Comparison of ENCODE assay signal across 8 cellular contexts in the genomic region with DNA sequence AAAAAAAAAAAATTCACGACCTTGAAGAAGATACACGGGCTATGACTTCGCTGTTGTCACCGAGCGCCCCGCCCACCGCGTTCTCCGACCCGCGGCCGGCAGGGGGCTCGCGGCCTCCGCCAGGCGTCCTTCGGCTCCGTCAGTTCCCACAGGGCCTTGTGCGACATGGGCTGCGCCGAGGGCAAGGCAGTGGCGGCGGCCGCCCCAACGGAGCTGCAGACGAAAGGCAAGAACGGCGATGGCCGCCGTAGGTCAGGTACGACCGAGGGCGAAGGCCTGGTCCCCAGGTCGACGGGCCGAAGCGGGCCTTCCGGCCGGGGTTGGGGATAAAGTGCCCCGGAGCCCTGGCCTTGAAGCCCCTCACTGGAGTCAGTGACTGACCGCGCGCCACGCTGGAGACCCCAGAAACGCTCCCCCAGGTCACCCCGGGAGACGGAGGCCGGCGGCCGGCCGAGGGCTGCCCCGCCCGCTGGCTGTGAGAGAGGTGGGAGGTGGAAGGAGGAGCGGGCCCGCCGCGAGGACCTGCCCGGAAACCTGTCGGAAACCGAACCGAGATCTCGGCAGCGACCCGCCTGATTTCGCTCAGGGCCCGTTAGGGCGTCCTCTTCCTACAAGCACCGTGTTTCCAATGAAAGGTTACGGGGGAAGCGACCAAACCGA. TPM values are rescaled to one million over a fixed set of nuclear protein-coding genes. Genes with fewer than 3 reads are reported as not detected.
DNase-seq lines count a peak whose midpoint lies in the region; ATAC-seq and TF ChIP-seq lines count a peak whose summit lies in the region.

TSS of gene TXNRD1 (plus strand) at position 142 of the 660 bp plus-strand sequence. CDS start at position 166, 24 bp downstream.

- no peaks in the 10 kb centered on the region for H3F3A ChIP-seq in DOHH2 (ENCODE audit: control insufficient read depth, insufficient read depth)

- H4K20me1 ChIP-seq in DOHH2 (ENCODE audit: control insufficient read depth, insufficient read depth, low read depth, low read length), result no peaks in the 10 kb centered on the region

- peaks cover 5% of the 10 kb centered on the region; the same call in 1 of the 2 replicates for H3K4me1 ChIP-seq in DOHH2 (ENCODE audit: control insufficient read depth, low read length)
- peaks cover 0 to 3% (median 0%) of the 10 kb centered on the region in 4 donors for H3K4me1 ChIP-seq in right lobe of liver

- H3K9me3 ChIP-seq in DOHH2 (ENCODE audit: control insufficient read depth, insufficient read depth, low read length) (no peaks in the 10 kb centered on the region), right lobe of liver (no peaks in the 10 kb centered on the region)

- WGBS in right lobe of liver (ENCODE audit: insufficient coverage, low coverage, low lambda C conversion rate, missing lambda C conversion rate), result 3% methylated on average over 28 of the region's 71 CpGs

- H3K36me3 ChIP-seq in DOHH2 (ENCODE audit: control insufficient read depth, low read length) (no peaks in the 10 kb centered on the region), right lobe of liver (no peaks in the 10 kb centered on the region)

- no peak for TF ChIP-seq POLR2A in right lobe of liver (IDR thresholded peaks at IDR 0.05)

- peak; percentile 62 for DNase-seq in LHCN-M2 (ENCODE audit: low read depth)
- peak; percentile 80 for DNase-seq in activated CD4-positive, alpha-beta T cell treated with anti-CD3 and anti-CD28 coated beads, Interleukin-2, amount 50 U/mL, for 1 hour
- peak; percentile 48 to 81 (median 62) for DNase-seq in dorsolateral prefrontal cortex
- peak; percentile 82 to 87 (median 87) for DNase-seq in right lobe of liver
- peak; percentile 87 for DNase-seq in stimulated activated CD4-positive, alpha-beta T cell treated with anti-CD3 and anti-CD28 coated beads, Interleukin-4, amount 100 ng/mL, for 1 hour
- DNase-seq in NCI-H1930 (lab: John Stamatoyannopoulos, UW), result no peak

- TF ChIP-seq CTCF in DOHH2 (IDR thresholded peaks at IDR 0.05; ENCODE audit: low read depth, low read length, poor library complexity, severe bottlenecking) (peak; percentile 84), dorsolateral prefrontal cortex (IDR thresholded peaks at IDR 0.05 in 54 of 56, conservative IDR thresholded peaks at IDR 0.05 in 2 of 56; ENCODE audit: low read depth in 1 of 56, partially characterized antibody in 56 of 56) (peak; percentile 21 to 83 (median 70)), right lobe of liver (IDR thresholded peaks at IDR 0.05) (peak; percentile 85 to 92 (median 87))

- no peak within 1 kb of the TSS for H3K27ac ChIP-seq in DOHH2 (ENCODE audit: low read depth, low read length)
- H3K27ac ChIP-seq in dorsolateral prefrontal cortex, result peak within 1 kb of the TSS in 50 of 59 donors; percentile 11 to 88 (median 60)
- H3K27ac ChIP-seq in right lobe of liver, result peak within 1 kb of the TSS; percentile 43 to 71 (median 53)

- intact Hi-C loops in dorsolateral prefrontal cortex (cut with DNase I), result loop anchor here (5.0 kb wide), 3 partner anchors 72 to 142 kb away; partner anchors contain the start of gene EID3 (in 1 of the 2)
- intact Hi-C loops in right lobe of liver (cut with DNase I), result no loop called here

- H3K4me3 ChIP-seq in DOHH2 (ENCODE audit: low read length) (peak within 1 kb of the TSS; percentile 68), dorsolateral prefrontal cortex (peak within 1 kb of the TSS; percentile 38 to 80 (median 66)), right lobe of liver (peak within 1 kb of the TSS; percentile 49 to 71 (median 58))

- no peaks in the 10 kb centered on the region for H3K9me2 ChIP-seq in DOHH2 (replicated peaks; ENCODE audit: control insufficient read depth, low read length)

- no peaks in the 10 kb centered on the region for H3K79me2 ChIP-seq in DOHH2 (ENCODE audit: control insufficient read depth, low read length)

- ATAC-seq in GM21717 (IDR thresholded peaks at IDR 0.05; ENCODE audit: unreplicated experiment) (peak; percentile 92), right lobe of liver (peak; percentile 92 to 99 (median 98))

- peak within 1 kb of the TSS; percentile 86 for H3K4me2 ChIP-seq in DOHH2 (ENCODE audit: low read length)

- H3K27me3 ChIP-seq in DOHH2 (ENCODE audit: control insufficient read depth, low read length) (peaks cover 11% of the 10 kb centered on the region), dorsolateral prefrontal cortex (no peaks in the 10 kb centered on the region), right lobe of liver (no peaks in the 10 kb centered on the region)

RNA-seq across cellular contexts. Expression of gene TXNRD1, which starts in this region (rescaled TPM):
- 98.7 and 120 TPM in 2 replicates for total RNA-seq in LHCN-M2 (2014; rRNA removed)
- 144 TPM for polyA plus RNA-seq in LHCN-M2 (2012)
- total RNA-seq in dorsolateral prefrontal cortex, result 10 to 100 TPM; 36.0 to 75.9 (median 53.3) TPM
- 100 to 1,000 TPM in 2 of 6 experiments, 10 to 100 TPM in 4; 40.3 to 153 (median 74.5) TPM for total RNA-seq in right lobe of liver

Comparison
In these comparisons a context has a peak if more than half of its experiments do, and no peak if none do; other contexts are left out.
1. DNase-seq: peak in LHCN-M2 (single experiment), activated CD4-positive, alpha-beta T cell treated with anti-CD3 and anti-CD28 coated beads, Interleukin-2, amount 50 U/mL, for 1 hour (single experiment), dorsolateral prefrontal cortex (10 of 10), right lobe of liver (3 of 3) and stimulated activated CD4-positive, alpha-beta T cell treated with anti-CD3 and anti-CD28 coated beads, Interleukin-4, amount 100 ng/mL, for 1 hour (single experiment); none in NCI-H1930 (0 of 2).
2. intact Hi-C loops: an anchor here in dorsolateral prefrontal cortex (5.0 kb wide); none called in right lobe of liver.
3. Peak in every context shown above with its lines, with median percentiles within 50 percentile points of each other: H3K4me3 ChIP-seq and CTCF ChIP-seq.